17 cellular contexts compared by ENCODE assay signal in genomic region chr19:49713236-49713845, GRCh38. TPM values are rescaled to one million over a fixed set of nuclear protein-coding genes. Genes with fewer than 3 reads are reported as not detected.
DNase-seq lines count a peak whose midpoint lies in the region; ATAC-seq and TF ChIP-seq lines count a peak whose summit lies in the region.
"Had no signal": no experiment of that assay in that cellular context is flagged by ENCODE, and none has a peak within 500 bp of the region (broad histone marks: within the 10 kb centered on the region; RNA-seq: fewer than 3 reads in every experiment).

No MANE protein-coding gene starts in this region.

- WGBS in right cardiac atrium: 86% methylated on average over 7 of the region's 8 CpGs

- intact Hi-C loops in Caco-2 (cut with micrococcal nuclease; ENCODE audit: unreplicated experiment): loop anchor here (5.0 kb wide), 1 partner anchor 54 kb away; the partner anchor contains the start of gene AP2A1
- intact Hi-C loops in mucosa of descending colon (cut with DNase I, micrococcal nuclease): no loop called here
- intact Hi-C loops in right cardiac atrium (cut with DNase I): no loop called here

- POLR2A ChIA-PET in Caco-2 (lab: Charles Lee): interaction anchor here (0.5 to 0.6 kb wide), 4 partner anchors 38 to 200 kb away, joined by 5 to 13 read pairs (median 6); partner anchors contain the start of gene AP2A1

- no peak overlapping the region for H3K4me3 ChIP-seq in Caco-2 (ENCODE audit: low read depth, low read length)
- no peak overlapping the region for H3K4me3 ChIP-seq in mucosa of descending colon
- H3K4me3 ChIP-seq in right cardiac atrium (ENCODE audit: low read length): no peak overlapping the region

- no peaks in the 10 kb centered on the region for H3K27me3 Mint-ChIP-seq in Caco-2 (ENCODE audit: insufficient read depth, unreplicated experiment)
- H3K27me3 Mint-ChIP-seq in activated CD8-positive, alpha-beta memory T cell treated with anti-CD3 and anti-CD28 coated beads, Interleukin-2, amount 10 ng/mL, durations not matched to agents 7 days and 5 days: no peaks in the 10 kb centered on the region

- no peak overlapping the region for H3K4me3 Mint-ChIP-seq in Caco-2 (ENCODE audit: unreplicated experiment)
- no peak overlapping the region for H3K4me3 Mint-ChIP-seq in activated CD8-positive, alpha-beta memory T cell treated with anti-CD3 and anti-CD28 coated beads, Interleukin-2, amount 10 ng/mL, durations not matched to agents 7 days and 5 days

- H3K9me3 Mint-ChIP-seq in Caco-2 (ENCODE audit: unreplicated experiment): peaks cover 8% of the 10 kb centered on the region
- H3K9me3 Mint-ChIP-seq in activated CD8-positive, alpha-beta memory T cell treated with anti-CD3 and anti-CD28 coated beads, Interleukin-2, amount 10 ng/mL, durations not matched to agents 7 days and 5 days (ENCODE audit: low read depth): no peaks in the 10 kb centered on the region

- H3K36me3 ChIP-seq in Caco-2 (ENCODE audit: control insufficient read depth, insufficient read depth, low read length): no peaks in the 10 kb centered on the region
- no peaks in the 10 kb centered on the region for H3K36me3 ChIP-seq in mucosa of descending colon (ENCODE audit: low read depth)

- H3K27me3 ChIP-seq in Caco-2 (replicated peaks; ENCODE audit: control insufficient read depth, insufficient read depth, low read length): no peaks in the 10 kb centered on the region
- no peaks in the 10 kb centered on the region for H3K27me3 ChIP-seq in right cardiac atrium (ENCODE audit: control insufficient read depth, insufficient read depth)

- peaks cover 14% of the 10 kb centered on the region for H3K36me3 Mint-ChIP-seq in Caco-2 (ENCODE audit: insufficient read depth, unreplicated experiment)
- H3K36me3 Mint-ChIP-seq in activated CD8-positive, alpha-beta memory T cell treated with anti-CD3 and anti-CD28 coated beads, Interleukin-2, amount 10 ng/mL, durations not matched to agents 7 days and 5 days: no peaks in the 10 kb centered on the region

- peak overlapping the region; percentile 74 for H3K27ac Mint-ChIP-seq in Caco-2 (ENCODE audit: unreplicated experiment)
- H3K27ac Mint-ChIP-seq in activated CD8-positive, alpha-beta memory T cell treated with anti-CD3 and anti-CD28 coated beads, Interleukin-2, amount 10 ng/mL, durations not matched to agents 7 days and 5 days: no peak overlapping the region

- CTCF ChIA-PET in Caco-2 (lab: Charles Lee): interaction anchor here (0.7 to 0.9 kb wide), 2 partner anchors 35 to 71 kb away, joined by 3 to 4 read pairs; partner anchors contain the start of gene SCAF1
- CTCF ChIA-PET in activated CD8-positive, alpha-beta memory T cell treated with anti-CD3 and anti-CD28 coated beads, Interleukin-2, amount 10 ng/mL, durations not matched to agents 7 days and 5 days (lab: Charles Lee): no interaction called here

- no TSS peak for BruUV-seq in Caco-2 (replicated peaks; lab: Mats Ljungman, UMichigan)

- H3K27ac ChIP-seq in VCaP (peak overlapping the region; percentile 70), right cardiac atrium (ENCODE audit: low read length) (no peak overlapping the region)

- peak; percentile 35 for ATAC-seq in mucosa of descending colon
- no peak for ATAC-seq in right cardiac atrium
- ATAC-seq in activated CD8-positive, alpha-beta memory T cell treated with anti-CD3 and anti-CD28 coated beads, Interleukin-2, amount 10 ng/mL, durations not matched to agents 7 days and 5 days: no peak

- DNase-seq in Caco-2 (peak; percentile 74), mucosa of descending colon (no peak), dedifferentiated amniotic fluid mesenchymal stem cell (ENCODE audit: extremely low spot score) (no peak), right cardiac atrium (no peak)
- DNase-seq in activated CD8-positive, alpha-beta memory T cell treated with anti-CD3 and anti-CD28 coated beads, Interleukin-2, amount 10 ng/mL, durations not matched to agents 7 days and 5 days: no peak
- DNase-seq: activated CD4-positive, alpha-beta T cell treated with anti-CD3 and anti-CD28 coated beads, Interleukin-2, amount 50 U/mL, for 4 hours; activated naive CD4-positive, alpha-beta T cell; activated T-cell treated with anti-CD3 and anti-CD28 coated beads for 4 hours; caudate nucleus; DMS 273 treated with DMSO at 0.1 percent for 48 hours; H7; left cardiac atrium; NCI-H1105 treated with DMSO at 0.1 percent for 48 hours; NCI-H526; SHP77 treated with DMSO at 0.1 percent for 48 hours; stimulated activated CD4-positive, alpha-beta T cell treated with anti-CD3 and anti-CD28 coated beads, Interleukin-12 subunit alpha, Interleukin-12 subunit beta, amount 100 ng/mL, for 4 hours had no signal

- H3K9me3 ChIP-seq in Caco-2: no peaks in the 10 kb centered on the region
- no peaks in the 10 kb centered on the region for H3K9me3 ChIP-seq in mucosa of descending colon
- no peaks in the 10 kb centered on the region for H3K9me3 ChIP-seq in right cardiac atrium (ENCODE audit: control insufficient read depth, low read length)

- peaks cover 24% of the 10 kb centered on the region for H3K4me1 Mint-ChIP-seq in Caco-2 (ENCODE audit: low read depth, unreplicated experiment)
- H3K4me1 Mint-ChIP-seq in activated CD8-positive, alpha-beta memory T cell treated with anti-CD3 and anti-CD28 coated beads, Interleukin-2, amount 10 ng/mL, durations not matched to agents 7 days and 5 days: peaks cover 11% of the 10 kb centered on the region

- H3K4me1 ChIP-seq in Caco-2: peaks cover 10% of the 10 kb centered on the region; the same call in 1 of the 2 replicates
- no peaks in the 10 kb centered on the region for H3K4me1 ChIP-seq in mucosa of descending colon (ENCODE audit: low read depth)
- no peaks in the 10 kb centered on the region for H3K4me1 ChIP-seq in right cardiac atrium (ENCODE audit: control insufficient read depth, insufficient read depth, low read length)

- TF ChIP-seq CTCF in Caco-2 (IDR thresholded peaks at IDR 0.05; ENCODE audit: insufficient read depth in 1 of 2, low read depth in 1 of 2, low read length in 1 of 2, severe bottlenecking in 1 of 2, unreplicated experiment in 1 of 2): no peak
- TF ChIP-seq CTCF in VCaP (conservative IDR thresholded peaks at IDR 0.05): no peak
- no peak for TF ChIP-seq CTCF in mucosa of descending colon (IDR thresholded peaks at IDR 0.05)

RNA-seq across cellular contexts. Expression of gene CPT1C, which starts 22.4 kb away (rescaled TPM):
- total RNA-seq in Caco-2 (2022): 1.9 and 2.0 TPM in 2 replicates
- 1 to 10 TPM; 1.9 to 7.6 (median 2.2) TPM for total RNA-seq in mucosa of descending colon
- total RNA-seq in right cardiac atrium: 1 to 10 TPM; 4.8 to 8.5 (median 5.7) TPM
- 4.5 TPM for polyA plus RNA-seq in right cardiac atrium
- total RNA-seq in activated CD8-positive, alpha-beta memory T cell treated with anti-CD3 and anti-CD28 coated beads, Interleukin-2, amount 10 ng/mL, durations not matched to agents 7 days and 5 days: 1 to 10 TPM; 1.6 TPM

RNA-seq across cellular contexts. Expression of gene ADM5, which starts 23.9 kb away (rescaled TPM):
- total RNA-seq in Caco-2 (2022) (8.5 and 10.4 TPM in 2 replicates), mucosa of descending colon (1 to 10 TPM in 2 of 3 donors, under 1 TPM in 1; 0.69 to 1.3 (median 1.2) TPM), right cardiac atrium (under 1 TPM; 0.28 to 0.82 (median 0.44) TPM)
- polyA plus RNA-seq in right cardiac atrium: 0.52 TPM
- 1 to 10 TPM; 2.7 to 3.5 TPM for total RNA-seq in activated CD8-positive, alpha-beta memory T cell treated with anti-CD3 and anti-CD28 coated beads, Interleukin-2, amount 10 ng/mL, durations not matched to agents 7 days and 5 days

RNA-seq across cellular contexts. Expression of gene PRMT1, which starts 36.3 kb away (rescaled TPM):
- total RNA-seq in Caco-2 (2022) (326 and 343 TPM in 2 replicates), mucosa of descending colon (100 to 1,000 TPM in 1 of 3 donors, 10 to 100 TPM in 2; 68.1 to 101 (median 94.8) TPM), right cardiac atrium (100 to 1,000 TPM; 117 to 131 (median 125) TPM)
- 154 TPM for polyA plus RNA-seq in right cardiac atrium
- total RNA-seq in activated CD8-positive, alpha-beta memory T cell treated with anti-CD3 and anti-CD28 coated beads, Interleukin-2, amount 10 ng/mL, durations not matched to agents 7 days and 5 days: 100 to 1,000 TPM; 145 to 257 TPM

RNA-seq across cellular contexts. Expression of gene BCL2L12, which starts 47.6 kb away (rescaled TPM):
- total RNA-seq in Caco-2 (2022) (103 and 111 TPM in 2 replicates), mucosa of descending colon (10 to 100 TPM in 2 of 3 donors, 1 to 10 TPM in 1; 9.6 to 20.8 (median 16.3) TPM), right cardiac atrium (10 to 100 TPM in 3 of 4 donors, 1 to 10 TPM in 1; 8.6 to 14.0 (median 12.4) TPM)
- polyA plus RNA-seq in right cardiac atrium: 15.1 TPM
- 10 to 100 TPM; 90.6 to 94.5 TPM for total RNA-seq in activated CD8-positive, alpha-beta memory T cell treated with anti-CD3 and anti-CD28 coated beads, Interleukin-2, amount 10 ng/mL, durations not matched to agents 7 days and 5 days

RNA-seq across cellular contexts. Expression of gene IRF3, which starts 47.7 kb away (rescaled TPM):
- total RNA-seq in Caco-2 (2022): 125 and 131 TPM in 2 replicates
- 100 to 1,000 TPM in 1 of 3 donors, 10 to 100 TPM in 2; 76.1 to 119 (median 90.1) TPM for total RNA-seq in mucosa of descending colon
- total RNA-seq in right cardiac atrium: 10 to 100 TPM; 34.1 to 58.0 (median 40.7) TPM
- 39.6 TPM for polyA plus RNA-seq in right cardiac atrium
- total RNA-seq in activated CD8-positive, alpha-beta memory T cell treated with anti-CD3 and anti-CD28 coated beads, Interleukin-2, amount 10 ng/mL, durations not matched to agents 7 days and 5 days: 100 to 1,000 TPM; 159 to 170 TPM

Comparison
In these comparisons a context has a peak if more than half of its experiments do, and no peak if none do; other contexts are left out.
1. DNase-seq: peak in Caco-2 (2 of 2); none in mucosa of descending colon (0 of 3), dedifferentiated amniotic fluid mesenchymal stem cell (single experiment), right cardiac atrium (0 of 3) and activated CD8-positive, alpha-beta memory T cell treated with anti-CD3 and anti-CD28 coated beads, Interleukin-2, amount 10 ng/mL, durations not matched to agents 7 days and 5 days (single experiment).